ENCODE assay signal across 25 cellular contexts in genomic region chr7:157855016-157855415, GRCh38.
"Had no signal": no experiment of that assay in that cellular context is flagged by ENCODE, and none has a peak within 500 bp of the region (broad histone marks: within the 10 kb centered on the region; RNA-seq: fewer than 3 reads in every experiment).

No MANE protein-coding gene starts in this region.

- H3K27me3 ChIP-seq: colonic mucosa, gastroesophageal sphincter, hepatocyte, ovary had no signal

- H3K79me2 ChIP-seq: hepatocyte had no signal

- H3K4me3 Mint-ChIP-seq: activated CD8-positive, alpha-beta T cell treated with anti-CD3 and anti-CD28 coated beads, Interleukin-2, amount 10 ng/mL, durations not matched to agents 7 days and 5 days; activated T-cell treated with anti-CD3 and anti-CD28 coated beads, Interleukin-2, amount 50 U/mL, for 72 hours; memory B cell; natural killer cell; stimulated activated effector memory CD8-positive, alpha-beta T cell treated with anti-CD3 and anti-CD28 coated beads, Interleukin-12 subunit alpha, Interleukin-12 subunit beta, amount 100 ng/mL, for 72 hours; stimulated activated naive CD8-positive, alpha-beta T cell treated with anti-CD3 and anti-CD28 coated beads, Interleukin-15, Interleukin-2, amounts not matched to agents 100 ng/mL and 50 ng/mL, for 24 hours; T-helper 17 cell; type B pancreatic cell had no signal

- H3K27me3 Mint-ChIP-seq: memory B cell; stimulated activated naive CD8-positive, alpha-beta T cell treated with anti-CD3 and anti-CD28 coated beads, Interleukin-15, Interleukin-2, amounts not matched to agents 100 ng/mL and 50 ng/mL, for 24 hours had no signal

- DNase-seq: activated CD4-positive, alpha-beta T cell treated with anti-CD3 and anti-CD28 coated beads, Interleukin-2, amount 50 U/mL, for 1 hour; activated CD8-positive, alpha-beta T cell treated with anti-CD3 and anti-CD28 coated beads, Interleukin-2, amount 10 ng/mL, durations not matched to agents 7 days and 5 days; activated naive CD4-positive, alpha-beta T cell; activated T-cell treated with anti-CD3 and anti-CD28 coated beads for 4 hours; activated T-cell treated with anti-CD3 and anti-CD28 coated beads, Interleukin-2, amount 50 U/mL, for 72 hours; effector memory CD8-positive, alpha-beta T cell; erythroblast; islet precursor cell; left cardiac atrium; natural killer cell; ovary; stimulated activated CD4-positive, alpha-beta T cell treated with anti-CD3 and anti-CD28 coated beads, Interleukin-4, amount 100 ng/mL, for 24 hours; SW 1271; T-helper 17 cell had no signal

- H3K36me3 ChIP-seq: colonic mucosa, gastroesophageal sphincter, ovary had no signal

- H3K27ac Mint-ChIP-seq: activated CD8-positive, alpha-beta T cell treated with anti-CD3 and anti-CD28 coated beads, Interleukin-2, amount 10 ng/mL, durations not matched to agents 7 days and 5 days; activated T-cell treated with anti-CD3 and anti-CD28 coated beads, Interleukin-2, amount 50 U/mL, for 72 hours; effector memory CD8-positive, alpha-beta T cell; memory B cell; progenitor cell of endocrine pancreas; stimulated activated effector memory CD8-positive, alpha-beta T cell treated with anti-CD3 and anti-CD28 coated beads, Interleukin-12 subunit alpha, Interleukin-12 subunit beta, amount 100 ng/mL, for 72 hours; stimulated activated naive CD8-positive, alpha-beta T cell treated with anti-CD3 and anti-CD28 coated beads, Interleukin-15, Interleukin-2, amounts not matched to agents 100 ng/mL and 50 ng/mL, for 24 hours; T-helper 17 cell; type B pancreatic cell had no signal

- H3K9me3 Mint-ChIP-seq: activated T-cell treated with anti-CD3 and anti-CD28 coated beads, Interleukin-2, amount 50 U/mL, for 72 hours; effector memory CD8-positive, alpha-beta T cell; natural killer cell; stimulated activated effector memory CD8-positive, alpha-beta T cell treated with anti-CD3 and anti-CD28 coated beads, Interleukin-12 subunit alpha, Interleukin-12 subunit beta, amount 100 ng/mL, for 72 hours; stimulated activated naive CD8-positive, alpha-beta T cell treated with anti-CD3 and anti-CD28 coated beads, Interleukin-15, Interleukin-2, amounts not matched to agents 100 ng/mL and 50 ng/mL, for 24 hours; type B pancreatic cell had no signal

- H3K4me3 ChIP-seq: colonic mucosa, dorsolateral prefrontal cortex, hepatocyte, ovary, skin epidermis had no signal

- H3K4me2 ChIP-seq: hepatocyte had no signal

- H3K4me1 Mint-ChIP-seq: memory B cell had no signal

- H2AFZ ChIP-seq: hepatocyte had no signal

- H3K4me1 ChIP-seq: colonic mucosa had no signal

- H3K9me3 ChIP-seq: colonic mucosa, gastroesophageal sphincter, ovary had no signal

- ATAC-seq: activated CD8-positive, alpha-beta T cell treated with anti-CD3 and anti-CD28 coated beads, Interleukin-2, amount 10 ng/mL, durations not matched to agents 7 days and 5 days; activated naive CD4-positive, alpha-beta T cell treated with anti-CD3 and anti-CD28 coated beads, Interleukin-2, amount 50 U/mL, for 72 hours; activated T-cell treated with anti-CD3 and anti-CD28 coated beads, Interleukin-2, amount 50 U/mL, for 72 hours; stimulated activated effector memory CD8-positive, alpha-beta T cell treated with anti-CD3 and anti-CD28 coated beads, Interleukin-12 subunit alpha, Interleukin-12 subunit beta, amount 100 ng/mL, for 72 hours had no signal

- H3K27ac ChIP-seq: colonic mucosa, dorsolateral prefrontal cortex, hepatocyte, ovary had no signal
